2 cellular contexts compared by ENCODE assay signal in genomic region chr13:87498681-87499080, GRCh38.
TF ChIP-seq lines count a peak whose summit lies in the region.

No MANE protein-coding gene starts in this region.

TF ChIP-seq in HCT116, 20 proteins besides CTCF, POLR2A, EP300 and RAD21 (continued from another document):
- TF ChIP-seq, protein P1, sequence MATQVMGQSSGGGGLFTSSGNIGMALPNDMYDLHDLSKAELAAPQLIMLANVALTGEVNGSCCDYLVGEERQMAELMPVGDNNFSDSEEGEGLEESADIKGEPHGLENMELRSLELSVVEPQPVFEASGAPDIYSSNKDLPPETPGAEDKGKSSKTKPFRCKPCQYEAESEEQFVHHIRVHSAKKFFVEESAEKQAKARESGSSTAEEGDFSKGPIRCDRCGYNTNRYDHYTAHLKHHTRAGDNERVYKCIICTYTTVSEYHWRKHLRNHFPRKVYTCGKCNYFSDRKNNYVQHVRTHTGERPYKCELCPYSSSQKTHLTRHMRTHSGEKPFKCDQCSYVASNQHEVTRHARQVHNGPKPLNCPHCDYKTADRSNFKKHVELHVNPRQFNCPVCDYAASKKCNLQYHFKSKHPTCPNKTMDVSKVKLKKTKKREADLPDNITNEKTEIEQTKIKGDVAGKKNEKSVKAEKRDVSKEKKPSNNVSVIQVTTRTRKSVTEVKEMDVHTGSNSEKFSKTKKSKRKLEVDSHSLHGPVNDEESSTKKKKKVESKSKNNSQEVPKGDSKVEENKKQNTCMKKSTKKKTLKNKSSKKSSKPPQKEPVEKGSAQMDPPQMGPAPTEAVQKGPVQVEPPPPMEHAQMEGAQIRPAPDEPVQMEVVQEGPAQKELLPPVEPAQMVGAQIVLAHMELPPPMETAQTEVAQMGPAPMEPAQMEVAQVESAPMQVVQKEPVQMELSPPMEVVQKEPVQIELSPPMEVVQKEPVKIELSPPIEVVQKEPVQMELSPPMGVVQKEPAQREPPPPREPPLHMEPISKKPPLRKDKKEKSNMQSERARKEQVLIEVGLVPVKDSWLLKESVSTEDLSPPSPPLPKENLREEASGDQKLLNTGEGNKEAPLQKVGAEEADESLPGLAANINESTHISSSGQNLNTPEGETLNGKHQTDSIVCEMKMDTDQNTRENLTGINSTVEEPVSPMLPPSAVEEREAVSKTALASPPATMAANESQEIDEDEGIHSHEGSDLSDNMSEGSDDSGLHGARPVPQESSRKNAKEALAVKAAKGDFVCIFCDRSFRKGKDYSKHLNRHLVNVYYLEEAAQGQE (IDR thresholded peaks at IDR 0.05; ENCODE audit: low read depth) = peak; percentile 70
- TF ChIP-seq YY1 (IDR thresholded peaks at IDR 0.05; ENCODE audit: extremely low read depth, insufficient replicate concordance, low read depth, low read length) (no peak), FOSL1 (IDR thresholded peaks at IDR 0.05; ENCODE audit: low read depth) (no peak)

TF ChIP-seq in GM12878, 131 proteins besides CTCF, POLR2A, EP300 and RAD21 (continued from another document):
- no peak for TF ChIP-seq ZBTB33 (IDR thresholded peaks at IDR 0.05)
TF ChIP-seq in GM12878: peak in this region for 1.
